Comparison of ENCODE assay signal across 19 cellular contexts in genomic region chr6:147274776-147275175, GRCh38.
A peak's percentile ranks its signal among the peaks of the same experiment; 100 is the strongest.
DNase-seq lines count a peak whose midpoint lies in the region; ATAC-seq, FAIRE-seq and TF ChIP-seq lines count a peak whose summit lies in the region.
"Had no signal": no experiment of that assay in that cellular context is flagged by ENCODE, and none has a peak within 500 bp of the region (broad histone marks: within the 10 kb centered on the region; RNA-seq: fewer than 3 reads in every experiment).

No MANE protein-coding gene starts in this region.

- CTCF ChIA-PET in A549 (lab: Yijun Ruan, JAX), result no interaction called here
- CTCF ChIA-PET in K562 (lab: Yijun Ruan, JAX; ENCODE audit: low intra/inter-chr PET ratio), result no interaction called here

- H4K20me1 ChIP-seq in K562 (replicated peaks; ENCODE audit: control insufficient read depth, insufficient read depth, low read length), result no peaks in the 10 kb centered on the region
- H4K20me1 ChIP-seq: BLaER1 treated with 17β-estradiol and CSF1 and Interleukin-3, amounts not matched to agents 10 nM and 100 nM had no signal

- no peaks in the 10 kb centered on the region for H3K27me3 ChIP-seq in K562 (ENCODE audit: control insufficient read depth in 2 of 2, insufficient read depth in 2 of 2, low read length in 2 of 2)
- H3K27me3 ChIP-seq: BLaER1 treated with 17β-estradiol and CSF1 and Interleukin-3, amounts not matched to agents 10 nM and 100 nM had no signal

- no peak for DNase-seq in A549 (ENCODE audit: low read depth in 1 of 2, low spot score in 1 of 2)
- no peak for DNase-seq in K562 (ENCODE audit: extremely low read depth in 1 of 4, low spot score in 3 of 4)
- DNase-seq in kidney, result no peak
- DNase-seq in cortex of kidney (lab: John Stamatoyannopoulos, UW), result no peak
- DNase-seq in activated T-cell treated with anti-CD3 and anti-CD28 coated beads, Interleukin-2, amount 50 U/mL, for 72 hours, result no peak
- DNase-seq: 8988T; AML-193; Caco-2; Calu3; CD4-positive, alpha-beta T cell; CD8-positive, alpha-beta T cell; DMS79 treated with DMSO at 0.1 percent for 48 hours; GF-D8 had no signal

- H3K9me3 Mint-ChIP-seq in activated T-cell treated with anti-CD3 and anti-CD28 coated beads, Interleukin-2, amount 50 U/mL, for 72 hours, result peaks cover 0 to 1% of the 10 kb centered on the region in 2 donors
- H3K9me3 Mint-ChIP-seq: CD4-positive, alpha-beta T cell had no signal

- TF ChIP-seq RAD21 in A549 (conservative IDR thresholded peaks at IDR 0.05 in 1 of 2, IDR thresholded peaks at IDR 0.05 in 1 of 2) (no peak), K562 (CRISPR knock-in tag; conservative IDR thresholded peaks at IDR 0.05 in 1 of 2, IDR thresholded peaks at IDR 0.05 in 1 of 2) (no peak)

- BruUV-seq in K562 (replicated peaks; lab: Mats Ljungman, UMichigan), result no TSS peak

- H3K9ac ChIP-seq in K562 (ENCODE audit: insufficient read depth in 1 of 2, low read depth in 2 of 2, low read length in 2 of 2), result no peak overlapping the region
- no peak overlapping the region for H3K9ac ChIP-seq in kidney (ENCODE audit: low read length in 2 of 2)
- H3K9ac ChIP-seq: BLaER1 treated with 17β-estradiol and CSF1 and Interleukin-3, amounts not matched to agents 10 nM and 100 nM had no signal

- POLR2A ChIA-PET in A549 (lab: Yijun Ruan, JAX) (no interaction called here), K562 (lab: Yijun Ruan, JAX) (no interaction called here)

- TF ChIP-seq EP300 in A549 (IDR thresholded peaks at IDR 0.05) (no peak), K562 (IDR thresholded peaks at IDR 0.05; ENCODE audit: low read length) (no peak)

- H3K27me3 Mint-ChIP-seq in activated T-cell treated with anti-CD3 and anti-CD28 coated beads, Interleukin-2, amount 50 U/mL, for 72 hours (ENCODE audit: low read depth), result no peaks in the 10 kb centered on the region
- H3K27me3 Mint-ChIP-seq: B cell; CD4-positive, alpha-beta T cell had no signal

- H3K27ac Mint-ChIP-seq in activated T-cell treated with anti-CD3 and anti-CD28 coated beads, Interleukin-2, amount 50 U/mL, for 72 hours, result no peak overlapping the region
- H3K27ac Mint-ChIP-seq: B cell; CD4-positive, alpha-beta T cell; CD8-positive, alpha-beta T cell had no signal

- H3K4me1 ChIP-seq in A549, result no peaks in the 10 kb centered on the region
- peaks cover 0 to 8% of the 10 kb centered on the region in 2 experiments; a peak in 2 of 5 replicates for H3K4me1 ChIP-seq in K562 (replicated peaks in 1 of 2; ENCODE audit: control insufficient read depth in 2 of 2, insufficient read depth in 2 of 2, low read length in 2 of 2)
- no peaks in the 10 kb centered on the region for H3K4me1 ChIP-seq in kidney (ENCODE audit: control insufficient read depth in 1 of 2, insufficient read depth in 1 of 2, low read depth in 1 of 2, low read length in 2 of 2)
- H3K4me1 ChIP-seq: Caco-2 had no signal

- FAIRE-seq in A549 (lab: Jason Lieb, UNC) (no peak), K562 (lab: Jason Lieb, UNC) (no peak), kidney (lab: Jason Lieb, UNC) (peak; percentile 90)
- FAIRE-seq: D721Med, GM12891, GM19239 had no signal

- no peaks in the 10 kb centered on the region for H3K9me3 ChIP-seq in A549
- H3K9me3 ChIP-seq in K562 (replicated peaks; ENCODE audit: control insufficient read depth, insufficient read depth, low read depth, low read length), result no peaks in the 10 kb centered on the region
- H3K9me3 ChIP-seq in kidney (ENCODE audit: control insufficient read depth in 1 of 2, low read length in 2 of 2), result no peaks in the 10 kb centered on the region
- H3K9me3 ChIP-seq: BLaER1 treated with 17β-estradiol and CSF1 and Interleukin-3, amounts not matched to agents 10 nM and 100 nM; Caco-2 had no signal

- H3K4me2 ChIP-seq in A549, result no peak overlapping the region
- H3K4me2 ChIP-seq in K562 (ENCODE audit: insufficient read depth, low read length), result no peak overlapping the region
- H3K4me2 ChIP-seq: BLaER1 treated with 17β-estradiol and CSF1 and Interleukin-3, amounts not matched to agents 10 nM and 100 nM had no signal

- no peak for TF ChIP-seq POLR2A in A549 (IDR thresholded peaks at IDR 0.05; ENCODE audit: low read length)
- TF ChIP-seq POLR2A in K562 (conservative IDR thresholded peaks at IDR 0.05), result no peak

- in situ Hi-C loops in K562 (cut with MboI), result no loop called here

- H2AFZ ChIP-seq in K562 (ENCODE audit: low read depth, low read length), result no peak overlapping the region

- ATAC-seq in A549 (no peak), K562 (no peak)
- no peak for ATAC-seq in activated T-cell treated with anti-CD3 and anti-CD28 coated beads, Interleukin-2, amount 50 U/mL, for 72 hours (replicated peaks in 1 of 2)
- ATAC-seq: CD8-positive, alpha-beta T cell had no signal

- peaks cover 85% of the 10 kb centered on the region for H3K36me3 ChIP-seq in K562 (ENCODE audit: control insufficient read depth, insufficient read depth, low read length)
- H3K36me3 ChIP-seq in kidney (ENCODE audit: control insufficient read depth in 1 of 2, insufficient read depth in 2 of 2, low read length in 2 of 2), result no peaks in the 10 kb centered on the region

- peaks cover 44% of the 10 kb centered on the region for H3K79me2 ChIP-seq in K562 (ENCODE audit: control insufficient read depth, insufficient read depth, low read length)

- H3K9me1 ChIP-seq in K562 (ENCODE audit: control insufficient read depth, insufficient read depth, low read length), result no peaks in the 10 kb centered on the region

- H3K4me1 Mint-ChIP-seq in activated T-cell treated with anti-CD3 and anti-CD28 coated beads, Interleukin-2, amount 50 U/mL, for 72 hours (ENCODE audit: low read depth), result peaks cover 8% of the 10 kb centered on the region
- H3K4me1 Mint-ChIP-seq: B cell had no signal

- H3K27ac ChIP-seq in A549, result no peak overlapping the region
- no peak overlapping the region for H3K27ac ChIP-seq in K562 (ENCODE audit: extremely low read depth, low read depth, low read length)
- H3K27ac ChIP-seq in kidney (ENCODE audit: low read depth in 2 of 2, low read length in 2 of 2), result no peak overlapping the region
- H3K27ac ChIP-seq: BLaER1 treated with 17β-estradiol and CSF1 and Interleukin-3, amounts not matched to agents 10 nM and 100 nM; C4-2B had no signal

- intact Hi-C loops in K562 (cut with micrococcal nuclease), result no loop called here
- intact Hi-C loops in kidney (cut with DNase I), result no loop called here

- peaks cover 15 to 32% of the 10 kb centered on the region in 2 donors for H3K36me3 Mint-ChIP-seq in activated T-cell treated with anti-CD3 and anti-CD28 coated beads, Interleukin-2, amount 50 U/mL, for 72 hours (ENCODE audit: insufficient read depth in 2 of 2)

- H3K4me3 ChIP-seq in A549, result no peak overlapping the region
- no peak overlapping the region for H3K4me3 ChIP-seq in K562
- H3K4me3 ChIP-seq in kidney (ENCODE audit: low read length in 2 of 2), result no peak overlapping the region
- H3K4me3 ChIP-seq: BLaER1 treated with 17β-estradiol and CSF1 and Interleukin-3, amounts not matched to agents 10 nM and 100 nM had no signal

- no peak for TF ChIP-seq CTCF in A549 (IDR thresholded peaks at IDR 0.05)
- no peak for TF ChIP-seq CTCF in K562 (IDR thresholded peaks at IDR 0.05 in 2 of 3, conservative IDR thresholded peaks at IDR 0.05 in 1 of 3; ENCODE audit: insufficient read depth in 2 of 3, low read depth in 1 of 3, low read length in 3 of 3)
- TF ChIP-seq CTCF in kidney (IDR thresholded peaks at IDR 0.05; ENCODE audit: borderline replicate concordance, extremely low read depth, insufficient read depth), result no peak

- no peak overlapping the region for H3K4me3 Mint-ChIP-seq in activated T-cell treated with anti-CD3 and anti-CD28 coated beads, Interleukin-2, amount 50 U/mL, for 72 hours
- H3K4me3 Mint-ChIP-seq: B cell; CD4-positive, alpha-beta T cell; CD8-positive, alpha-beta T cell had no signal

TF ChIP-seq in A549, 52 proteins besides CTCF, POLR2A, EP300 and RAD21:
- TF ChIP-seq MAFK (IDR thresholded peaks at IDR 0.05; ENCODE audit: partially characterized antibody) (peak; percentile 25), HOXB13 (CRISPR knock-in tag; IDR thresholded peaks at IDR 0.05; ENCODE audit: low read depth) (no peak)

TF ChIP-seq in K562, 482 proteins besides CTCF, POLR2A, EP300 and RAD21 (continues in another document):
- peak; percentile 52; the same call in 1 of the 2 replicates for TF ChIP-seq MAFF (IDR thresholded peaks at IDR 0.05; ENCODE audit: low read length)
- TF ChIP-seq MAFG (tag; conservative IDR thresholded peaks at IDR 0.05), result peak; percentile 56
- TF ChIP-seq, protein P1, sequence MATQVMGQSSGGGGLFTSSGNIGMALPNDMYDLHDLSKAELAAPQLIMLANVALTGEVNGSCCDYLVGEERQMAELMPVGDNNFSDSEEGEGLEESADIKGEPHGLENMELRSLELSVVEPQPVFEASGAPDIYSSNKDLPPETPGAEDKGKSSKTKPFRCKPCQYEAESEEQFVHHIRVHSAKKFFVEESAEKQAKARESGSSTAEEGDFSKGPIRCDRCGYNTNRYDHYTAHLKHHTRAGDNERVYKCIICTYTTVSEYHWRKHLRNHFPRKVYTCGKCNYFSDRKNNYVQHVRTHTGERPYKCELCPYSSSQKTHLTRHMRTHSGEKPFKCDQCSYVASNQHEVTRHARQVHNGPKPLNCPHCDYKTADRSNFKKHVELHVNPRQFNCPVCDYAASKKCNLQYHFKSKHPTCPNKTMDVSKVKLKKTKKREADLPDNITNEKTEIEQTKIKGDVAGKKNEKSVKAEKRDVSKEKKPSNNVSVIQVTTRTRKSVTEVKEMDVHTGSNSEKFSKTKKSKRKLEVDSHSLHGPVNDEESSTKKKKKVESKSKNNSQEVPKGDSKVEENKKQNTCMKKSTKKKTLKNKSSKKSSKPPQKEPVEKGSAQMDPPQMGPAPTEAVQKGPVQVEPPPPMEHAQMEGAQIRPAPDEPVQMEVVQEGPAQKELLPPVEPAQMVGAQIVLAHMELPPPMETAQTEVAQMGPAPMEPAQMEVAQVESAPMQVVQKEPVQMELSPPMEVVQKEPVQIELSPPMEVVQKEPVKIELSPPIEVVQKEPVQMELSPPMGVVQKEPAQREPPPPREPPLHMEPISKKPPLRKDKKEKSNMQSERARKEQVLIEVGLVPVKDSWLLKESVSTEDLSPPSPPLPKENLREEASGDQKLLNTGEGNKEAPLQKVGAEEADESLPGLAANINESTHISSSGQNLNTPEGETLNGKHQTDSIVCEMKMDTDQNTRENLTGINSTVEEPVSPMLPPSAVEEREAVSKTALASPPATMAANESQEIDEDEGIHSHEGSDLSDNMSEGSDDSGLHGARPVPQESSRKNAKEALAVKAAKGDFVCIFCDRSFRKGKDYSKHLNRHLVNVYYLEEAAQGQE (CRISPR knock-in tag; IDR thresholded peaks at IDR 0.05; ENCODE audit: low read depth), result no peak
- TF ChIP-seq KDM5B (IDR thresholded peaks at IDR 0.05; ENCODE audit: insufficient replicate concordance, low read depth, low read length), result no peak
- TF ChIP-seq MAFK (IDR thresholded peaks at IDR 0.05; ENCODE audit: low read length), result peak; percentile 57; the same call in 1 of the 2 replicates
- TF ChIP-seq MED1 (CRISPR knock-in tag; IDR thresholded peaks at IDR 0.05; ENCODE audit: borderline replicate concordance), result no peak
- TF ChIP-seq NR2F6 (CRISPR knock-in tag; IDR thresholded peaks at IDR 0.05), result no peak
- no peak for TF ChIP-seq SMAD3 (CRISPR knock-in tag; conservative IDR thresholded peaks at IDR 0.05)
- TF ChIP-seq ZNF316 (IDR thresholded peaks at IDR 0.05), result peak; percentile 89
- TF ChIP-seq EZH2 (IDR thresholded peaks at IDR 0.05; ENCODE audit: borderline replicate concordance, low read depth, low read length), result no peak
- peak; percentile 79 for TF ChIP-seq C11orf30 (IDR thresholded peaks at IDR 0.05; ENCODE audit: low read depth)

Comparison
In these comparisons a context has a peak if more than half of its experiments do, and no peak if none do; other contexts are left out.
1. Of the 35 proteins assayed by ChIP-seq in both K562 and A549: peak only in K562: none; only in A549: none; in both: MAFK; in neither: 34.